Comparison of ENCODE assay signal across 16 cellular contexts in genomic region chr1:21020151-21020550, GRCh38.
"Had no signal": no experiment of that assay in that cellular context is flagged by ENCODE, and none has a peak within 500 bp of the region (broad histone marks: within the 10 kb centered on the region; RNA-seq: fewer than 3 reads in every experiment).

No MANE protein-coding gene starts in this region.

- H3K4me3 ChIP-seq: colonic mucosa had no signal

- H3K27ac Mint-ChIP-seq: activated naive CD8-positive, alpha-beta T cell treated with anti-CD3 and anti-CD28 coated beads for 36 hours; activated T-cell treated with anti-CD3 and anti-CD28 coated beads, Interleukin-2, amount 50 U/mL, for 72 hours; memory B cell had no signal

- H3K36me3 ChIP-seq: colonic mucosa, neutrophil had no signal

- H3K27me3 Mint-ChIP-seq: activated naive CD8-positive, alpha-beta T cell treated with anti-CD3 and anti-CD28 coated beads for 36 hours; memory B cell; type B pancreatic cell had no signal

- DNase-seq: activated CD4-positive, alpha-beta T cell treated with anti-CD3 and anti-CD28 coated beads, Interleukin-2, amount 50 U/mL, for 48 hours; activated gamma-delta T cell treated with Interleukin-2 at 50 U/mL for 16 hours; activated naive CD8-positive, alpha-beta T cell treated with anti-CD3 and anti-CD28 coated beads for 36 hours; activated T-cell treated with anti-CD3 and anti-CD28 coated beads, Interleukin-2, amount 50 U/mL, for 72 hours; anterior cingulate cortex; colonic mucosa; effector CD4-positive, alpha-beta T cell; hypothalamus; posterior cingulate gyrus; right cardiac atrium; stimulated activated naive CD4-positive, alpha-beta T cell; substantia nigra had no signal

- H3K27me3 ChIP-seq: colonic mucosa, neutrophil had no signal

- H3K27ac ChIP-seq: colonic mucosa, epithelial cell of prostate had no signal

- H3K4me3 Mint-ChIP-seq: activated naive CD8-positive, alpha-beta T cell treated with anti-CD3 and anti-CD28 coated beads for 36 hours; activated T-cell treated with anti-CD3 and anti-CD28 coated beads, Interleukin-2, amount 50 U/mL, for 72 hours; memory B cell; type B pancreatic cell had no signal

- H3K9me3 Mint-ChIP-seq: activated naive CD8-positive, alpha-beta T cell treated with anti-CD3 and anti-CD28 coated beads for 36 hours; activated T-cell treated with anti-CD3 and anti-CD28 coated beads, Interleukin-2, amount 50 U/mL, for 72 hours; memory B cell had no signal

- H3K9me3 ChIP-seq: colonic mucosa, neutrophil had no signal
